17 cellular contexts compared by ENCODE assay signal in genomic region chr2:29082804-29083495, GRCh38.
DNase-seq lines count a peak whose midpoint lies in the region; ATAC-seq and TF ChIP-seq lines count a peak whose summit lies in the region.
"Had no signal": no experiment of that assay in that cellular context is flagged by ENCODE, and none has a peak within 500 bp of the region (broad histone marks: within the 10 kb centered on the region; RNA-seq: fewer than 3 reads in every experiment).

No MANE protein-coding gene starts in this region.

- ATAC-seq in GM18505 (IDR thresholded peaks at IDR 0.05; ENCODE audit: unreplicated experiment) (peak; percentile 58), HG03066 (IDR thresholded peaks at IDR 0.05; ENCODE audit: low read depth, unreplicated experiment) (peak; percentile 72), GM18873 (IDR thresholded peaks at IDR 0.05; ENCODE audit: low FRiP score, unreplicated experiment) (no peak)
- ATAC-seq: naive thymus-derived CD4-positive, alpha-beta T cell; T-helper 17 cell; WTC11 had no signal

- no peak for TF ChIP-seq POLR2A in GM18505 (IDR thresholded peaks at IDR 0.05; ENCODE audit: borderline replicate concordance, extremely low read depth, insufficient read depth, insufficient read length)

- TF ChIP-seq CTCF in GM20000 (IDR thresholded peaks at IDR 0.05; ENCODE audit: extremely low read depth, missing control alignments), result no peak

- DNase-seq in GM20000 (ENCODE audit: low spot score) (peak; percentile 35), islet precursor cell (peak; percentile 22), GF-D8 (lab: John Stamatoyannopoulos, UW) (no peak), cortex of kidney (lab: John Stamatoyannopoulos, UW) (no peak)
- DNase-seq in activated CD4-positive, alpha-beta T cell treated with anti-CD3 and anti-CD28 coated beads, Interleukin-2, amount 50 U/mL, for 48 hours, result no peak
- DNase-seq: effector CD8-positive, alpha-beta T cell; head of caudate nucleus; KG1; mammary epithelial cell; naive thymus-derived CD4-positive, alpha-beta T cell; NCI-H1092 treated with DMSO at 0.1 percent for 48 hours; NCI-H2107; T-helper 17 cell had no signal

Comparison
In these comparisons a context has a peak if more than half of its experiments do, and no peak if none do; other contexts are left out.
1. DNase-seq: peak in GM20000 (single experiment) and islet precursor cell (single experiment); none in GF-D8 (single experiment), activated CD4-positive, alpha-beta T cell treated with anti-CD3 and anti-CD28 coated beads, Interleukin-2, amount 50 U/mL, for 48 hours (0 of 2) and cortex of kidney (single experiment).